In genomic region chr1:234853906-234854647, GRCh38 we compare ENCODE assay signal across 1 cellular context.
TF ChIP-seq lines count a peak whose summit lies in the region.

No MANE protein-coding gene starts in this region.

TF ChIP-seq in IMR-90, 13 proteins besides CTCF, POLR2A, EP300 and RAD21 (continued from another document):
- TF ChIP-seq ELK1 (IDR thresholded peaks at IDR 0.05; ENCODE audit: borderline replicate concordance, low read depth, low read length), result no peak
